ENCODE assay signal across 8 cellular contexts in the genomic region with DNA sequence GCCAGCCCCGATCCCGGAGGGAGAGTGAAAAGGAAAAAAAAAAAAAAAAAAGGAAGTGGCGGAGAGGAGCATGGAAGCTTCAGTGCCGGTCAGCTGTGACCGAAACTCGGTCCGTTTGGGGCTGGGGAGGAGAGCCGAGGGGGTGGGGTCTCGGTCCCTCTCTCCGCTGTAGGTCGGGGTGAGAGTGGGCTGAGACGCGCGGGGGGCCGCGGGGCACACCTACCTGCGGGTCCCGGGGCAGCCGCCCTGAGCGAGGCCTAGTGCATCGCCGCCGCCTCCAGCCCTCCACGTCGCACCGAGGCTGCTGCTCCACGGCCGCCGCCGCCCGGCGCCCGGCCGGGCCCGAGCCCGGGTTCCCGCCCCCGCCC. TPM values are rescaled to one million over a fixed set of nuclear protein-coding genes. Genes with fewer than 3 reads are reported as not detected.
DNase-seq lines count a peak whose midpoint lies in the region; ATAC-seq and TF ChIP-seq lines count a peak whose summit lies in the region.

No MANE protein-coding gene starts in this region.

- H3K9me2 ChIP-seq in GM23338 (ENCODE audit: insufficient read depth): no peaks in the 10 kb centered on the region

- H4K8ac ChIP-seq in trophoblast cell (ENCODE audit: low read depth, low read length): peak overlapping the region; percentile 83

- peak overlapping the region; percentile 95 for H4K91ac ChIP-seq in trophoblast cell (ENCODE audit: low read depth, low read length)

- H3K9me3 ChIP-seq in MG63 (no peaks in the 10 kb centered on the region), heart left ventricle (no peaks in the 10 kb centered on the region), trophoblast cell (ENCODE audit: insufficient read depth, low read depth, low read length) (no peaks in the 10 kb centered on the region)

- H2BK12ac ChIP-seq in trophoblast cell (ENCODE audit: low read length): no peak overlapping the region

- no peak overlapping the region for H3K23ac ChIP-seq in trophoblast cell (ENCODE audit: low read length)

- in situ Hi-C loops in KBM-7 (cut with MboI; ENCODE audit: low pct_unique_long_range_greater_than_20kb, low sequenced_read_pairs): no loop called here

- H3K9me3 Mint-ChIP-seq in GM23338: no peaks in the 10 kb centered on the region; the same call in 2 of the 3 replicates
- no peaks in the 10 kb centered on the region for H3K9me3 Mint-ChIP-seq in activated T-helper 2 cell treated with anti-CD3 and anti-CD28 coated beads, Interferon-gamma antibody, Interleukin-2, Interleukin-4, amounts not matched to agents 10 μg/mL and 5 μg/mL and 100 μg/mL, durations not matched to agents 14 hours and 24 hours and 36 hours

- H3K79me1 ChIP-seq in trophoblast cell (ENCODE audit: low read length): peaks cover 19% of the 10 kb centered on the region

- H3K4me3 Mint-ChIP-seq in GM23338: peak overlapping the region; percentile 88
- H3K4me3 Mint-ChIP-seq in activated T-helper 2 cell treated with anti-CD3 and anti-CD28 coated beads, Interferon-gamma antibody, Interleukin-2, Interleukin-4, amounts not matched to agents 10 μg/mL and 5 μg/mL and 100 μg/mL, durations not matched to agents 14 hours and 24 hours and 36 hours (ENCODE audit: low read depth): peak overlapping the region; percentile 99

- peak overlapping the region; percentile 85 for H2BK5ac ChIP-seq in trophoblast cell (ENCODE audit: low read depth, low read length, poor library complexity)

- peaks cover 8% of the 10 kb centered on the region for H3K27me3 Mint-ChIP-seq in GM23338 (ENCODE audit: insufficient read depth, low read depth, poor library complexity)
- no peaks in the 10 kb centered on the region for H3K27me3 Mint-ChIP-seq in activated T-helper 2 cell treated with anti-CD3 and anti-CD28 coated beads, Interferon-gamma antibody, Interleukin-2, Interleukin-4, amounts not matched to agents 10 μg/mL and 5 μg/mL and 100 μg/mL, durations not matched to agents 14 hours and 24 hours and 36 hours (ENCODE audit: low read depth)

- H3K4me1 ChIP-seq in GM23338 (ENCODE audit: insufficient read depth) (peaks cover 10% of the 10 kb centered on the region), heart left ventricle (peaks cover 0 to 63% (median 35%) of the 10 kb centered on the region in 12 donors), trophoblast cell (ENCODE audit: control insufficient read depth in 1 of 2, insufficient read depth in 2 of 2, low read length in 2 of 2) (peaks cover 3 to 9% of the 10 kb centered on the region in 2 experiments)

- no peak overlapping the region for H2AK5ac ChIP-seq in trophoblast cell (ENCODE audit: low read length)

- H3K27me3 ChIP-seq in GM23338 (ENCODE audit: insufficient read depth) (no peaks in the 10 kb centered on the region), MG63 (no peaks in the 10 kb centered on the region), heart left ventricle (no peaks in the 10 kb centered on the region), trophoblast cell (ENCODE audit: insufficient read depth, low read length) (no peaks in the 10 kb centered on the region)

- H3K14ac ChIP-seq in trophoblast cell (ENCODE audit: low read length): peak overlapping the region; percentile 75

- H3K36me3 ChIP-seq in GM23338 (ENCODE audit: insufficient read depth) (no peaks in the 10 kb centered on the region), MG63 (no peaks in the 10 kb centered on the region; the same call in 1 of the 2 replicates), heart left ventricle (no peaks in the 10 kb centered on the region), trophoblast cell (ENCODE audit: control insufficient read depth in 1 of 2, insufficient read depth in 2 of 2, low read length in 2 of 2) (no peaks in the 10 kb centered on the region)

- H2BK120ac ChIP-seq in trophoblast cell (ENCODE audit: insufficient read depth, low read length, poor library complexity): peak overlapping the region; percentile 77

- peak overlapping the region; percentile 95 for H3K9ac ChIP-seq in trophoblast cell (ENCODE audit: low read length)

- no peak for TF ChIP-seq POLR2A in heart left ventricle (IDR thresholded peaks at IDR 0.05)

- DNase-seq in NCI-H345 (lab: John Stamatoyannopoulos, UW) (peak; percentile 53), NCI-H345 treated with DMSO at 0.1 percent for 48 hours (lab: John Stamatoyannopoulos, UW; ENCODE audit: unreplicated experiment) (no peak), GM23338 (ENCODE audit: low spot score) (peak; percentile 66), MG63 (peak; percentile 61), heart left ventricle (peak; percentile 56 to 81 (median 62)), trophoblast cell (peak in 1 of 2 donors; percentile 6), KBM-7 (no peak)
- no peak for DNase-seq in activated T-helper 2 cell treated with anti-CD3 and anti-CD28 coated beads, Interferon-gamma antibody, Interleukin-2, Interleukin-4, amounts not matched to agents 10 μg/mL and 5 μg/mL and 100 μg/mL, durations not matched to agents 14 hours and 24 hours and 36 hours (ENCODE audit: low spot score)

- H3K4me2 ChIP-seq in GM23338 (peak overlapping the region; percentile 81), trophoblast cell (ENCODE audit: low read length) (peak overlapping the region; percentile 80)

- H3K4me1 Mint-ChIP-seq in GM23338: peaks cover 22% of the 10 kb centered on the region
- peaks cover 36% of the 10 kb centered on the region for H3K4me1 Mint-ChIP-seq in activated T-helper 2 cell treated with anti-CD3 and anti-CD28 coated beads, Interferon-gamma antibody, Interleukin-2, Interleukin-4, amounts not matched to agents 10 μg/mL and 5 μg/mL and 100 μg/mL, durations not matched to agents 14 hours and 24 hours and 36 hours (ENCODE audit: low read depth)

- 0% methylated on average over 19 to 38 of the region's 38 CpGs for WGBS in heart left ventricle, 4 donors
- no CpG with 5 or more reads among the region's 38 CpGs for WGBS in trophoblast cell (ENCODE audit: extremely low coverage, insufficient coverage, insufficient read length)

- no peak for TF ChIP-seq CTCF in GM23338 (conservative IDR thresholded peaks at IDR 0.05; ENCODE audit: low read depth in 2 of 2)
- no peak for TF ChIP-seq CTCF in heart left ventricle (IDR thresholded peaks at IDR 0.05)

- H3K4me3 ChIP-seq in GM23338 (peak overlapping the region; percentile 69), MG63 (peak overlapping the region; percentile 73), heart left ventricle (peak overlapping the region; percentile 60 to 92 (median 76)), trophoblast cell (ENCODE audit: low read depth, low read length) (peak overlapping the region; percentile 88)

- H3K79me2 ChIP-seq in GM23338 (replicated peaks; ENCODE audit: insufficient read depth) (peaks cover 48% of the 10 kb centered on the region), trophoblast cell (ENCODE audit: control insufficient read depth, insufficient read depth, low read length, poor library complexity) (peaks cover 16% of the 10 kb centered on the region)

- peak overlapping the region; percentile 76 for H2AFZ ChIP-seq in GM23338
- H2AFZ ChIP-seq in trophoblast cell (ENCODE audit: insufficient read depth, low read length, poor library complexity): peak overlapping the region; percentile 92

- peaks cover 5% of the 10 kb centered on the region; the same call in 1 of the 2 replicates for H3F3A ChIP-seq in GM23338 (replicated peaks; ENCODE audit: low read depth)

- H3K27ac ChIP-seq in GM23338 (ENCODE audit: low read depth): 0 out of 2 replicates have a peak overlapping the region, but pooled peaks have one; percentile 80
- peak overlapping the region; percentile 95 to 98 (median 97) for H3K27ac ChIP-seq in heart left ventricle
- peak overlapping the region; percentile 99 for H3K27ac ChIP-seq in trophoblast cell (ENCODE audit: low read depth, low read length)

- peak overlapping the region; percentile 98 for H3K18ac ChIP-seq in trophoblast cell (ENCODE audit: low read length)

- intact Hi-C loops in activated T-helper 2 cell treated with anti-CD3 and anti-CD28 coated beads, Interferon-gamma antibody, Interleukin-2, Interleukin-4, amounts not matched to agents 10 μg/mL and 5 μg/mL and 100 μg/mL, durations not matched to agents 14 hours and 24 hours and 36 hours (cut with micrococcal nuclease): no loop called here
- intact Hi-C loops in heart left ventricle (cut with DNase I): loop anchor here in 1 of 10 donors (10.0 kb wide), 1 partner anchor 324 kb away; no protein-coding TSS in a partner anchor

- H4K12ac ChIP-seq in trophoblast cell (ENCODE audit: low read depth, low read length): peak overlapping the region; percentile 80

- ATAC-seq in GM23338 (peak; percentile 51), heart left ventricle (peak; percentile 51 to 70 (median 64))

- H4K20me1 ChIP-seq in GM23338 (replicated peaks; ENCODE audit: insufficient read depth): no peaks in the 10 kb centered on the region; the same call in 1 of the 2 replicates

- peak overlapping the region; percentile 73 for H3K4ac ChIP-seq in trophoblast cell (ENCODE audit: low read depth, low read length)

- no peaks in the 10 kb centered on the region; the same call in 1 of the 3 replicates for H3K36me3 Mint-ChIP-seq in GM23338 (ENCODE audit: low read depth)
- peaks cover 12% of the 10 kb centered on the region for H3K36me3 Mint-ChIP-seq in activated T-helper 2 cell treated with anti-CD3 and anti-CD28 coated beads, Interferon-gamma antibody, Interleukin-2, Interleukin-4, amounts not matched to agents 10 μg/mL and 5 μg/mL and 100 μg/mL, durations not matched to agents 14 hours and 24 hours and 36 hours (ENCODE audit: low read depth)

- no peak overlapping the region; the same call in 1 of the 2 replicates for H3K27ac Mint-ChIP-seq in GM23338
- peak overlapping the region; percentile 97 for H3K27ac Mint-ChIP-seq in activated T-helper 2 cell treated with anti-CD3 and anti-CD28 coated beads, Interferon-gamma antibody, Interleukin-2, Interleukin-4, amounts not matched to agents 10 μg/mL and 5 μg/mL and 100 μg/mL, durations not matched to agents 14 hours and 24 hours and 36 hours

TF ChIP-seq in GM23338, 12 proteins besides CTCF, POLR2A, EP300 and RAD21 (continues in another document):
- no peak for TF ChIP-seq STAT1 (IDR thresholded peaks at IDR 0.05; ENCODE audit: unreplicated experiment)
- no peak for TF ChIP-seq EZH2 (IDR thresholded peaks at IDR 0.05; ENCODE audit: low read depth, unreplicated experiment)
- no peak for TF ChIP-seq NANOG (IDR thresholded peaks at IDR 0.05; ENCODE audit: borderline replicate concordance)
- no peak for TF ChIP-seq ZNF331 (CRISPR knock-in tag; IDR thresholded peaks at IDR 0.05; ENCODE audit: low read depth)
- TF ChIP-seq POLR2AphosphoS5 (IDR thresholded peaks at IDR 0.05; ENCODE audit: low read depth): no peak

RNA-seq across cellular contexts. Expression of gene VPS54, which starts 0.5 kb away (rescaled TPM):
- 17.0 and 20.7 TPM in 2 replicates for total RNA-seq in GM23338 (2014; rRNA removed; shearing (Covaris generic))
- polyA plus RNA-seq in GM23338 (2016; fragmentation: Nextera tagmentation; extraction: Ambion mirVana): 6.1 and 6.6 TPM in 2 replicates
- total RNA-seq in MG63 (2014; rRNA removed; shearing (Covaris generic); ENCODE audit: low replicate concordance): 14.6 and 19.1 TPM in 2 replicates
- total RNA-seq in activated T-helper 2 cell treated with anti-CD3 and anti-CD28 coated beads, Interferon-gamma antibody, Interleukin-2, Interleukin-4, amounts not matched to agents 10 μg/mL and 5 μg/mL and 100 μg/mL, durations not matched to agents 14 hours and 24 hours and 36 hours: 15.9 and 16.0 TPM in 2 replicates
- 10 to 100 TPM in 4 of 9 donors, 1 to 10 TPM in 5; 8.7 to 14.0 (median 9.6) TPM for total RNA-seq in heart left ventricle
- polyA plus RNA-seq in heart left ventricle: 1 to 10 TPM; 6.4 to 8.7 TPM
- polyA plus RNA-seq in trophoblast cell (2013): 14.6 and 15.9 TPM in 2 replicates

Comparison
In these comparisons a context has a peak if more than half of its experiments do, and no peak if none do; other contexts are left out.
1. DNase-seq: peak in NCI-H345 (single experiment), GM23338 (single experiment), MG63 (single experiment) and heart left ventricle (5 of 5); none in NCI-H345 treated with DMSO at 0.1 percent for 48 hours (single experiment), activated T-helper 2 cell treated with anti-CD3 and anti-CD28 coated beads, Interferon-gamma antibody, Interleukin-2, Interleukin-4, amounts not matched to agents 10 μg/mL and 5 μg/mL and 100 μg/mL, durations not matched to agents 14 hours and 24 hours and 36 hours (single experiment) and KBM-7 (single experiment).
2. Peak in every context shown above with its lines, with median percentiles within 50 percentile points of each other: H3K27ac ChIP-seq and H3K4me3 ChIP-seq.